12 cellular contexts compared by ENCODE assay signal in genomic region chr1:96557336-96557735, GRCh38.
"Had no signal": no experiment of that assay in that cellular context is flagged by ENCODE, and none has a peak within 500 bp of the region (broad histone marks: within the 10 kb centered on the region; RNA-seq: fewer than 3 reads in every experiment).

No MANE protein-coding gene starts in this region.

- H3K4me1 ChIP-seq: gastrocnemius medialis, parathyroid adenoma, stomach had no signal

- ATAC-seq: activated CD4-positive, CD25-positive, alpha-beta regulatory T cell treated with anti-CD3 and anti-CD28 coated beads, Interleukin-2, amount 50 U/mL, for 24 hours; effector memory CD8-positive, alpha-beta T cell; gastrocnemius medialis; left ventricle myocardium superior had no signal

- H3K27ac ChIP-seq: gastrocnemius medialis, parathyroid adenoma, skin epidermis, stomach had no signal

- H3K9ac ChIP-seq: parathyroid adenoma had no signal

- H3K36me3 ChIP-seq: gastrocnemius medialis, stomach had no signal

- H3K4me3 ChIP-seq: gastrocnemius medialis, skin epidermis, stomach had no signal

- H3K9me3 ChIP-seq: gastrocnemius medialis had no signal

- DNase-seq: activated naive CD4-positive, alpha-beta T cell treated with anti-CD3 and anti-CD28 coated beads, Interleukin-2, amount 10 ng/mL, durations not matched to agents 7 days and 5 days; effector memory CD8-positive, alpha-beta T cell; erythroblast; gastrocnemius medialis; islet precursor cell; left ventricle myocardium superior; retina; stimulated activated CD4-positive, alpha-beta T cell treated with anti-CD3 and anti-CD28 coated beads, Interleukin-4, amount 100 ng/mL, for 4 hours; stomach had no signal

- H2AFZ ChIP-seq: parathyroid adenoma had no signal

- H3K79me2 ChIP-seq: parathyroid adenoma had no signal

- H3K27me3 ChIP-seq: gastrocnemius medialis, stomach had no signal
